In the genomic region with DNA sequence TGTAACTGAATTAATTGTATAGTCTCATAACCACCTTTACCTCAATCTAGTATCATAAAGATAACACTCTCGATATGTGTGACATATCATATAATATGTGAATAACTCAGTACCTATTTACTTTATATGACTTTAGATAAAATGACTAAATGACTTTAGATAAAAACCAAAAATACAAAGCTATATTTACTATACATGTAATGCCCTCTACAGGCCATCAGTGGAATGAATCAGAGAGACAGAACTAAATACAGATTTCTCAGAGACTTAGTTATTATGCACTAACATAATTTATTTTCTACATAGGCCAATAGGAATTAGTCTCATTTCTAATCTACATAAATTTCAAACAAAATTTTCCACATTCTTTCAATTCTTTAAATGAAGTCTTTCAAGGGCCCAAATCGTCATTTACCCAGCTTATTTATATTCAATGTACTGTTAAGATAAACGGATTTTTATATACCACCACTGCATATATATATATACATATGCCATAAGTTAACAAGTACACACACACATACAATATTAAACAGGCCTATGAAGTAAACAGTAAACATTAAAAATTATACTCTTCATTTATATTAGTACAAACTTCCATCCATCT, we compare ENCODE assay signal across 8 cellular contexts.
A peak's percentile ranks its signal among the peaks of the same experiment; 100 is the strongest.
DNase-seq lines count a peak whose midpoint lies in the region; ATAC-seq, FAIRE-seq and TF ChIP-seq lines count a peak whose summit lies in the region.

No MANE protein-coding gene starts in this region.

- ATAC-seq in GM18907 (IDR thresholded peaks at IDR 0.05; ENCODE audit: unreplicated experiment) (no peak), HG02938 (IDR thresholded peaks at IDR 0.05; ENCODE audit: unreplicated experiment) (no peak)

- no peaks in the 10 kb centered on the region for H4K20me1 ChIP-seq in MM.1S (ENCODE audit: insufficient read depth, low read length)

- no peaks in the 10 kb centered on the region for H3K27me3 ChIP-seq in MM.1S (replicated peaks; ENCODE audit: insufficient read depth, low read length)

- no peaks in the 10 kb centered on the region for H3K9me2 ChIP-seq in MM.1S (replicated peaks; ENCODE audit: insufficient read depth, low read length)

- no peak overlapping the region for H2AFZ ChIP-seq in MM.1S (ENCODE audit: low read length)

- no peak overlapping the region for H3K4me3 ChIP-seq in MM.1S (ENCODE audit: low read length)

- no peak overlapping the region for H3K27ac ChIP-seq in MM.1S (ENCODE audit: low read length)

- H3K79me2 ChIP-seq in MM.1S (ENCODE audit: low read length) = no peaks in the 10 kb centered on the region

- H3K4me1 ChIP-seq in MM.1S (ENCODE audit: low read length) = no peaks in the 10 kb centered on the region

- no peaks in the 10 kb centered on the region for H3F3A ChIP-seq in MM.1S (ENCODE audit: insufficient read depth, low read length)

- H3K9ac ChIP-seq in MM.1S (ENCODE audit: low read length) = no peak overlapping the region

- peak; percentile 76 for TF ChIP-seq CTCF in MM.1S (IDR thresholded peaks at IDR 0.05; ENCODE audit: low read length)

- FAIRE-seq in colon (lab: Jason Lieb, UNC) = peak; percentile 79

- no peaks in the 10 kb centered on the region for H3K9me3 ChIP-seq in MM.1S (replicated peaks; ENCODE audit: insufficient read depth, low read length)

- H3K36me3 ChIP-seq in MM.1S (replicated peaks; ENCODE audit: insufficient read depth, low read length) = no peaks in the 10 kb centered on the region

- DNase-seq in DMS 273 (lab: John Stamatoyannopoulos, UW; ENCODE audit: unreplicated experiment) = peak; percentile 29
- DNase-seq in DMS 273 treated with DMSO at 0.1 percent for 48 hours (lab: John Stamatoyannopoulos, UW) = no peak
- peak; percentile 13 for DNase-seq in MM.1S
- peak; percentile 16 for DNase-seq in renal cortical epithelial cell (ENCODE audit: low read depth)
- DNase-seq in NCI-H1048 (lab: John Stamatoyannopoulos, UW) = no peak

- H3K4me2 ChIP-seq in MM.1S (ENCODE audit: low read depth, low read length) = no peak overlapping the region

Comparison
In these comparisons a context has a peak if more than half of its experiments do, and no peak if none do; other contexts are left out.
1. DNase-seq: peak in DMS 273 (single experiment), MM.1S (single experiment) and renal cortical epithelial cell (single experiment); none in DMS 273 treated with DMSO at 0.1 percent for 48 hours (single experiment) and NCI-H1048 (single experiment).